ENCODE assay signal across 17 cellular contexts in genomic region chr13:99941086-99941485, GRCh38. TPM values are rescaled to one million over a fixed set of nuclear protein-coding genes. Genes with fewer than 3 reads are reported as not detected.
DNase-seq lines count a peak whose midpoint lies in the region; ATAC-seq and TF ChIP-seq lines count a peak whose summit lies in the region.
"Had no signal": no experiment of that assay in that cellular context is flagged by ENCODE, and none has a peak within 500 bp of the region (broad histone marks: within the 10 kb centered on the region; RNA-seq: fewer than 3 reads in every experiment).

No MANE protein-coding gene starts in this region.

- H3K27me3 ChIP-seq in right lobe of liver = no peaks in the 10 kb centered on the region

- ATAC-seq in right lobe of liver (peak; percentile 93 to 96 (median 95)), HG02759 (IDR thresholded peaks at IDR 0.05; ENCODE audit: unreplicated experiment) (no peak), HG03565 (IDR thresholded peaks at IDR 0.05; ENCODE audit: unreplicated experiment) (no peak), HG03039 (IDR thresholded peaks at IDR 0.05; ENCODE audit: unreplicated experiment) (no peak), HG02840 (IDR thresholded peaks at IDR 0.05; ENCODE audit: low FRiP score, unreplicated experiment) (no peak)
- ATAC-seq: PC-3, T-cell had no signal

- 24% methylated on average over 6 of the region's 7 CpGs for WGBS in right lobe of liver (ENCODE audit: insufficient coverage, low coverage, low lambda C conversion rate, missing lambda C conversion rate)

- H3K9me3 ChIP-seq in right lobe of liver = no peaks in the 10 kb centered on the region

- DNase-seq in COLO668 (lab: John Stamatoyannopoulos, UW; ENCODE audit: unreplicated experiment) (peak; percentile 68), G401 (ENCODE audit: low spot score) (peak; percentile 30), NCI-H748 (lab: John Stamatoyannopoulos, UW; ENCODE audit: unreplicated experiment) (peak; percentile 70), right lobe of liver (peak; percentile 84 to 90 (median 88))
- DNase-seq: Calu3, HFFc6, IMR-90, MV-4-11, NCI-H1436, PC-3, T-cell had no signal

- H3K4me3 ChIP-seq in right lobe of liver = no peak overlapping the region
- H3K4me3 ChIP-seq: SK-N-MC had no signal

- H3K27ac ChIP-seq in right lobe of liver = peak overlapping the region in 2 of 3 donors; percentile 42 to 44
- H3K27ac ChIP-seq: SK-N-MC had no signal

- in situ Hi-C loops in G401 (cut with HindIII; ENCODE audit: low sequenced_read_pairs) = no loop called here

- no peak for TF ChIP-seq POLR2A in right lobe of liver (IDR thresholded peaks at IDR 0.05)

- intact Hi-C loops in right lobe of liver (cut with DNase I) = no loop called here

- H3K4me1 ChIP-seq in right lobe of liver = peaks cover 0 to 15% (median 7%) of the 10 kb centered on the region in 4 donors

- no peak for TF ChIP-seq CTCF in right lobe of liver (IDR thresholded peaks at IDR 0.05)

- H3K36me3 ChIP-seq in right lobe of liver = no peaks in the 10 kb centered on the region

RNA-seq across cellular contexts. Expression of gene ZIC5, which starts 30.5 kb away (rescaled TPM):
- total RNA-seq in G401 (2014; rRNA removed; shearing (Covaris generic)) = 7.1 and 10.1 TPM in 2 replicates
- not detected for total RNA-seq in right lobe of liver
- total RNA-seq: HFFc6, IMR-90, LHCN-M2, PC-3 had no signal

RNA-seq across cellular contexts. Expression of gene ZIC2, which starts 40.5 kb away (rescaled TPM):
- 10.0 and 16.8 TPM in 2 replicates for total RNA-seq in G401 (2014; rRNA removed; shearing (Covaris generic))
- total RNA-seq in right lobe of liver = under 1 TPM in 1 of 6 experiments, not detected in 5; 0.24 TPM
- total RNA-seq: IMR-90, LHCN-M2, PC-3 had no signal

Comparison
In these comparisons a context has a peak if more than half of its experiments do, and no peak if none do; other contexts are left out.
1. DNase-seq: peak in every context shown above with its lines; median percentile 88 in right lobe of liver; 70 in NCI-H748; 68 in COLO668; 30 in G401.
2. ATAC-seq: peak in right lobe of liver (4 of 4); none in HG02759 (single experiment), HG03565 (single experiment), HG03039 (single experiment) and HG02840 (single experiment).